In the genomic region with DNA sequence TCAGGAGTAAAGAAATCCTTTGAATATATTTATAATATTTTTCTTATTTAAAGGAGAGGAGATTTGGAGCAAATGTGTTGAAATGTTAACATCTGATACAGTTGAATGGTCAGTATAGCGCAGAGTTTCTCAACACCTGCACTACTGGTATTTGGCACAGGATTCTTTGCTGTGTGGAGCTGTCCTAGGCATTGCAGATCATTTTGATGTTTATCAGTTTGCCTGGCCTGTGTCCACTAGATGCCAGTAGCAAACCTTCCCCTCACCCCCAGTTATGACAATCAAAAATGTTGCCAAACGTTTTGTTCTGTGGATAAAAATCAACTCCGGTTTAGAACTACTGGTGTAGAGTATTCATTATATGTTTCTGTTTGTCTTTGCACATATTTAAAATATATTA, we compare ENCODE assay signal across 15 cellular contexts.
DNase-seq lines count a peak whose midpoint lies in the region; ATAC-seq and TF ChIP-seq lines count a peak whose summit lies in the region.
"Had no signal": no experiment of that assay in that cellular context is flagged by ENCODE, and none has a peak within 500 bp of the region (broad histone marks: within the 10 kb centered on the region; RNA-seq: fewer than 3 reads in every experiment).

No MANE protein-coding gene starts in this region.

- no peak overlapping the region for H3K27ac Mint-ChIP-seq in chondrocyte (ENCODE audit: unreplicated experiment)
- H3K27ac Mint-ChIP-seq: natural killer cell treated with Interleukin-12 subunit alpha and Interleukin-12 subunit beta and Interleukin-15 and Interleukin-18, amount 100 ng/mL, for 72 hours had no signal

- H3K4me3 ChIP-seq in retinal pigment epithelial cell (ENCODE audit: low read length): no peak overlapping the region

- H3K4me3 Mint-ChIP-seq in chondrocyte (ENCODE audit: unreplicated experiment): no peak overlapping the region
- H3K4me3 Mint-ChIP-seq: natural killer cell treated with Interleukin-12 subunit alpha and Interleukin-12 subunit beta and Interleukin-15 and Interleukin-18, amount 100 ng/mL, for 72 hours had no signal

- TF ChIP-seq CTCF in chondrocyte (IDR thresholded peaks at IDR 0.05) (peak; percentile 59), retinal pigment epithelial cell (conservative IDR thresholded peaks at IDR 0.05; ENCODE audit: low read depth, low read length) (peak; percentile 55)

- no peak for ATAC-seq in left ventricle myocardium superior
- ATAC-seq: left colon; natural killer cell treated with Interleukin-12 subunit alpha and Interleukin-12 subunit beta and Interleukin-15 and Interleukin-18, amount 100 ng/mL, for 72 hours had no signal

- DNase-seq in NCI-H146 (lab: John Stamatoyannopoulos, UW) (peak; percentile 3), NCI-H146 treated with DMSO at 0.1 percent for 48 hours (lab: John Stamatoyannopoulos, UW; ENCODE audit: unreplicated experiment) (no peak), NCI-H526 (lab: John Stamatoyannopoulos, UW) (peak; percentile 25 to 46), chondrocyte (ENCODE audit: low spot score) (no peak), retinal pigment epithelial cell (ENCODE audit: low read depth) (no peak), COLO829 (ENCODE audit: low spot score) (no peak), left ventricle myocardium superior (no peak), inferior parietal cortex (ENCODE audit: extremely low spot score) (no peak)
- DNase-seq: activated CD4-positive, alpha-beta T cell treated with anti-CD3 and anti-CD28 coated beads, Interleukin-2, amount 50 U/mL, for 4 hours; activated gamma-delta T cell treated with Interleukin-2 at 50 U/mL for 16 hours; cerebellar nuclear complex; DMS79; left colon; NCI-H774 had no signal

- H3K9me3 Mint-ChIP-seq in chondrocyte (ENCODE audit: low read depth): no peaks in the 10 kb centered on the region
- H3K9me3 Mint-ChIP-seq: natural killer cell treated with Interleukin-12 subunit alpha and Interleukin-12 subunit beta and Interleukin-15 and Interleukin-18, amount 100 ng/mL, for 72 hours had no signal

- intact Hi-C loops in left ventricle myocardium superior (cut with micrococcal nuclease): no loop called here

- no peaks in the 10 kb centered on the region for H3K27me3 Mint-ChIP-seq in chondrocyte (ENCODE audit: low read depth)
- H3K27me3 Mint-ChIP-seq: natural killer cell treated with Interleukin-12 subunit alpha and Interleukin-12 subunit beta and Interleukin-15 and Interleukin-18, amount 100 ng/mL, for 72 hours had no signal

- no peaks in the 10 kb centered on the region for H3K36me3 Mint-ChIP-seq in chondrocyte (ENCODE audit: low read depth)
- H3K36me3 Mint-ChIP-seq: natural killer cell treated with Interleukin-12 subunit alpha and Interleukin-12 subunit beta and Interleukin-15 and Interleukin-18, amount 100 ng/mL, for 72 hours had no signal

- no peaks in the 10 kb centered on the region for H3K4me1 Mint-ChIP-seq in chondrocyte (ENCODE audit: low read depth)

Comparison
In these comparisons a context has a peak if more than half of its experiments do, and no peak if none do; other contexts are left out.
1. DNase-seq: peak in NCI-H146 (single experiment) and NCI-H526 (2 of 2); none in NCI-H146 treated with DMSO at 0.1 percent for 48 hours (single experiment), chondrocyte (single experiment), retinal pigment epithelial cell (single experiment), COLO829 (single experiment), left ventricle myocardium superior (single experiment) and inferior parietal cortex (single experiment).